22 cellular contexts compared by ENCODE assay signal in the genomic region with DNA sequence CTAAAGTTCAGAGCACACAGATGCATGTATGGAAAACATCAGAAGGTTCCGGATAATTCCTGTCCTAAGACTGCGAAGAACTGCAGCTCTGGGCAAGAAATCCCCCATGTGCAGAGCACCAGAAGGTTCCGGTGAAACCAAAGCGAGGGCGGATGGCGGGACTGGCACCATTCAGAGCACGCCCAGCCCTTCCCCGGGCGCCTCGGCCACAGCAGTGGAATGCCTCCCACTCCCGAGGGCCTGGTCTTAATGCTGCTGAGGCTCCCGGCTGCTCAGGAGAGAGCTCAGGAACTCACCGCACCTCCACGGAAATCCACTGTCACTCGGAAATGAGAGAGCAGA. TPM values are rescaled to one million over a fixed set of nuclear protein-coding genes. Genes with fewer than 3 reads are reported as not detected.
DNase-seq lines count a peak whose midpoint lies in the region; ATAC-seq and TF ChIP-seq lines count a peak whose summit lies in the region.
"Had no signal": no experiment of that assay in that cellular context is flagged by ENCODE, and none has a peak within 500 bp of the region (broad histone marks: within the 10 kb centered on the region; RNA-seq: fewer than 3 reads in every experiment).

No MANE protein-coding gene starts in this region.

- H3K36me3 ChIP-seq in CD8-positive, alpha-beta T cell (ENCODE audit: insufficient read depth, low read length): peaks cover 14% of the 10 kb centered on the region
- H3K36me3 ChIP-seq in GM23338 (ENCODE audit: insufficient read depth) (no peaks in the 10 kb centered on the region), trophoblast cell (ENCODE audit: control insufficient read depth in 1 of 2, insufficient read depth in 2 of 2, low read length in 2 of 2) (peaks cover 70 to 72% of the 10 kb centered on the region in 2 experiments)

- peaks cover 62% of the 10 kb centered on the region for H3K36me3 Mint-ChIP-seq in CD8-positive, alpha-beta T cell
- H3K36me3 Mint-ChIP-seq in GM23338 (ENCODE audit: low read depth): peaks cover 45% of the 10 kb centered on the region
- peaks cover 12% of the 10 kb centered on the region for H3K36me3 Mint-ChIP-seq in chondrocyte (ENCODE audit: low read depth)

- H4K20me1 ChIP-seq in GM23338 (replicated peaks; ENCODE audit: insufficient read depth): peaks cover 30% of the 10 kb centered on the region

- H3K4me1 ChIP-seq in CD8-positive, alpha-beta T cell (ENCODE audit: insufficient read depth, low read length): peaks cover 18% of the 10 kb centered on the region
- H3K4me1 ChIP-seq in GM23338 (ENCODE audit: insufficient read depth): no peaks in the 10 kb centered on the region
- peaks cover 8% of the 10 kb centered on the region in 2 experiments for H3K4me1 ChIP-seq in trophoblast cell (ENCODE audit: control insufficient read depth in 1 of 2, insufficient read depth in 2 of 2, low read length in 2 of 2)
- H3K4me1 ChIP-seq: A549 had no signal

- H3K4me2 ChIP-seq in GM23338: no peak overlapping the region
- no peak overlapping the region for H3K4me2 ChIP-seq in trophoblast cell (ENCODE audit: low read length)
- H3K4me2 ChIP-seq: A549 had no signal

- H4K12ac ChIP-seq in trophoblast cell (ENCODE audit: low read depth, low read length): no peak overlapping the region

- no peak overlapping the region for H3K14ac ChIP-seq in trophoblast cell (ENCODE audit: low read length)

- H4K91ac ChIP-seq in trophoblast cell (ENCODE audit: low read depth, low read length): no peak overlapping the region

- H3K4ac ChIP-seq in trophoblast cell (ENCODE audit: low read depth, low read length): peak overlapping the region; percentile 6

- no peaks in the 10 kb centered on the region for H3K9me2 ChIP-seq in GM23338 (ENCODE audit: insufficient read depth)

- H3K79me2 ChIP-seq in GM23338 (replicated peaks; ENCODE audit: insufficient read depth): peaks cover 74% of the 10 kb centered on the region
- H3K79me2 ChIP-seq in trophoblast cell (ENCODE audit: control insufficient read depth, insufficient read depth, low read length, poor library complexity): peaks cover 5% of the 10 kb centered on the region

- CTCF ChIA-PET in CD8-positive, alpha-beta T cell (lab: Charles Lee): no interaction called here

- H4K8ac ChIP-seq in trophoblast cell (ENCODE audit: low read depth, low read length): no peak overlapping the region

- H3K4me1 Mint-ChIP-seq in CD8-positive, alpha-beta T cell (ENCODE audit: low read depth): peaks cover 36% of the 10 kb centered on the region
- peaks cover 16% of the 10 kb centered on the region for H3K4me1 Mint-ChIP-seq in GM23338
- peaks cover 22% of the 10 kb centered on the region for H3K4me1 Mint-ChIP-seq in chondrocyte (ENCODE audit: low read depth)

- no peaks in the 10 kb centered on the region for H3K9me3 ChIP-seq in CD8-positive, alpha-beta T cell (ENCODE audit: low read length)
- peaks cover 3% of the 10 kb centered on the region for H3K9me3 ChIP-seq in trophoblast cell (ENCODE audit: insufficient read depth, low read depth, low read length)
- H3K9me3 ChIP-seq: A549 had no signal

- peak overlapping the region; percentile 8 for H3K4me3 Mint-ChIP-seq in CD8-positive, alpha-beta T cell
- H3K4me3 Mint-ChIP-seq in GM23338: no peak overlapping the region
- H3K4me3 Mint-ChIP-seq in chondrocyte (ENCODE audit: unreplicated experiment): no peak overlapping the region
- H3K4me3 Mint-ChIP-seq: CD4-positive, alpha-beta memory T cell had no signal

- H2AFZ ChIP-seq in GM23338 (no peak overlapping the region), trophoblast cell (ENCODE audit: insufficient read depth, low read length, poor library complexity) (no peak overlapping the region)

- H3K4me3 ChIP-seq in CD8-positive, alpha-beta T cell (ENCODE audit: low read depth, low read length): no peak overlapping the region
- H3K4me3 ChIP-seq in GM23338: no peak overlapping the region
- no peak overlapping the region for H3K4me3 ChIP-seq in trophoblast cell (ENCODE audit: low read depth, low read length)
- H3K4me3 ChIP-seq: A549 had no signal

- H2BK12ac ChIP-seq in trophoblast cell (ENCODE audit: low read length): no peak overlapping the region

- no peaks in the 10 kb centered on the region for H3K27me3 ChIP-seq in CD8-positive, alpha-beta T cell (ENCODE audit: insufficient read depth, low read length)
- H3K27me3 ChIP-seq in GM23338 (ENCODE audit: insufficient read depth): no peaks in the 10 kb centered on the region
- H3K27me3 ChIP-seq in trophoblast cell (ENCODE audit: insufficient read depth, low read length): no peaks in the 10 kb centered on the region

- no peaks in the 10 kb centered on the region for H3F3A ChIP-seq in GM23338 (replicated peaks; ENCODE audit: low read depth)

- H2BK5ac ChIP-seq in trophoblast cell (ENCODE audit: low read depth, low read length, poor library complexity): no peak overlapping the region

- H3K79me1 ChIP-seq in trophoblast cell (ENCODE audit: low read length): no peaks in the 10 kb centered on the region

- H3K27ac Mint-ChIP-seq in CD8-positive, alpha-beta T cell: no peak overlapping the region
- H3K27ac Mint-ChIP-seq in GM23338: 0 out of 2 replicates have a peak overlapping the region, but pooled peaks have one; percentile 34
- H3K27ac Mint-ChIP-seq in chondrocyte (ENCODE audit: unreplicated experiment): no peak overlapping the region

- H2BK120ac ChIP-seq in trophoblast cell (ENCODE audit: insufficient read depth, low read length, poor library complexity): no peak overlapping the region

- ATAC-seq in CD8-positive, alpha-beta T cell: no peak
- ATAC-seq in GM23338: no peak
- ATAC-seq: A549, HepG2 had no signal

- H3K23ac ChIP-seq in trophoblast cell (ENCODE audit: low read length): no peak overlapping the region

- no peak overlapping the region for H3K27ac ChIP-seq in CD8-positive, alpha-beta T cell (ENCODE audit: low read depth, low read length)
- H3K27ac ChIP-seq in GM23338 (ENCODE audit: low read depth): no peak overlapping the region
- H3K27ac ChIP-seq in trophoblast cell (ENCODE audit: low read depth, low read length): no peak overlapping the region
- H3K27ac ChIP-seq: A549, HL-60 had no signal

- no peak for TF ChIP-seq CTCF in CD8-positive, alpha-beta T cell (IDR thresholded peaks at IDR 0.05)
- TF ChIP-seq CTCF in GM23338 (conservative IDR thresholded peaks at IDR 0.05; ENCODE audit: low read depth in 2 of 2) (no peak), chondrocyte (IDR thresholded peaks at IDR 0.05) (no peak)

- no peak overlapping the region for H3K18ac ChIP-seq in trophoblast cell (ENCODE audit: low read length)

- WGBS in trophoblast cell (ENCODE audit: extremely low coverage, insufficient coverage, insufficient read length): no CpG with 5 or more reads among the region's 15 CpGs

- H3K27me3 Mint-ChIP-seq in CD8-positive, alpha-beta T cell (ENCODE audit: low read depth): no peaks in the 10 kb centered on the region
- H3K27me3 Mint-ChIP-seq in GM23338 (ENCODE audit: insufficient read depth, low read depth, poor library complexity): peaks cover 5% of the 10 kb centered on the region
- no peaks in the 10 kb centered on the region for H3K27me3 Mint-ChIP-seq in chondrocyte (ENCODE audit: low read depth)
- H3K27me3 Mint-ChIP-seq: CD4-positive, alpha-beta memory T cell had no signal

- no peak overlapping the region for H2AK5ac ChIP-seq in trophoblast cell (ENCODE audit: low read length)

- no peak for DNase-seq in CD8-positive, alpha-beta T cell
- DNase-seq in GM23338 (ENCODE audit: low spot score): no peak
- DNase-seq in chondrocyte (ENCODE audit: low spot score): peak; percentile 83
- DNase-seq in trophoblast cell: no peak
- DNase-seq in kidney tubule cell (ENCODE audit: low spot score): no peak
- DNase-seq in activated CD8-positive, alpha-beta memory T cell treated with anti-CD3 and anti-CD28 coated beads for 24 hours: no peak
- DNase-seq in SK-N-DZ (ENCODE audit: low spot score): no peak
- DNase-seq: Calu3, DND-41, H7, NCI-H1092, NCI-H1417 treated with DMSO at 0.1 percent for 48 hours, NCI-H1694 treated with DMSO at 0.1 percent for 48 hours, NCI-H2081, NCI-H2227 treated with DMSO at 0.1 percent for 48 hours, NCI-H526 treated with DMSO at 0.1 percent for 48 hours, RPMI8226, SHP77 had no signal

- intact Hi-C loops in CD8-positive, alpha-beta T cell (cut with DNase I, micrococcal nuclease): no loop called here

- no peak overlapping the region for H3K9ac ChIP-seq in trophoblast cell (ENCODE audit: low read length)

- H3K9me3 Mint-ChIP-seq in CD8-positive, alpha-beta T cell: no peaks in the 10 kb centered on the region
- H3K9me3 Mint-ChIP-seq in GM23338 (no peaks in the 10 kb centered on the region), chondrocyte (ENCODE audit: low read depth) (no peaks in the 10 kb centered on the region)
- H3K9me3 Mint-ChIP-seq: CD4-positive, alpha-beta memory T cell had no signal

- POLR2A ChIA-PET in CD8-positive, alpha-beta T cell (lab: Charles Lee): no interaction called here

TF ChIP-seq in GM23338, 12 proteins besides CTCF, POLR2A, EP300 and RAD21 (continues in another document):
- no peak for TF ChIP-seq EZH2 (IDR thresholded peaks at IDR 0.05; ENCODE audit: low read depth, unreplicated experiment)
- TF ChIP-seq ETS1 (IDR thresholded peaks at IDR 0.05): no peak

RNA-seq across cellular contexts. Expression of gene BRD1, which starts 43.1 kb away (rescaled TPM):
- total RNA-seq in CD8-positive, alpha-beta T cell: 100 to 1,000 TPM; 159 to 167 TPM
- 33.8 and 36.1 TPM in 2 replicates for total RNA-seq in GM23338 (2014; rRNA removed; shearing (Covaris generic))
- polyA plus RNA-seq in GM23338 (2016; fragmentation: Nextera tagmentation; extraction: Ambion mirVana): 12.3 and 13.1 TPM in 2 replicates
- 27.7 to 29.5 TPM (median 29.5 TPM) in 3 replicates for total RNA-seq in chondrocyte
- polyA plus RNA-seq in trophoblast cell (2013): 18.7 and 19.7 TPM in 2 replicates
- polyA plus RNA-seq in SK-N-DZ (2014; cell fraction: cytosol; rRNA removed): 32.5 and 43.0 TPM in 2 replicates
- 51.0 and 58.3 TPM in 2 replicates for polyA plus RNA-seq in SK-N-DZ (2014; cell fraction: nucleus; rRNA removed)
